In the genomic region with DNA sequence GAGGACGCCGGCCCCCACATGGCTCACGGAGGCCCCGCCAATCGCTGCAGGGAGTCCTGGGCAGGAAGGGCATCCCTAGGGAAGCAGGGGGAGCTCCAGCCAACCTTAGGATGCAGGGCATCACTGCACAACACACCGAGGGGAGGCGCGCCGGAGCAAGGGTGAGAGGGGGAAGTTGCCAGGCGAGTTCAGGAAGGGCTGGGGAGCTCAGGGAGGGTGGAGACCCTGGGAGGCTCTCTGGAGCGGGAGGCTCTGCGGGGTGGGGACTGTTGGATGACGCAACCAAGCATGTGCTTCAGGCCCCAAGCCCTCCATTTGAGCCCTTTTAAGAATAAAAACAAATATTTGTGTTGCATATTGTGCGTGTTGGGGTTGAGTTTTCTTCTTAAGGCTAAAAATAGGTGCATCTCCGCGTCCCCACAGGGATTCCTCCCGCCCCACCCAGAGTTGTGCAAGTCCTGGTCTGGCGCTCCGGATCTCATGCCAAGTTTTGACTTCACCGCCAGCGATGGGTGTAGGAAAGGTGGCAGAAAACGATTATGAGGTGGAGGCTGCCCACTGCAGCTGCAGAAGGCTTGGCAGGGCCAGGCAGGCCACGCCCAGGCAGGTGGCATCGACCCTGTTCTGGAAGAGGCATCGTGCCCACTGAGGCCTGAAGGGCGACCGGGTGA, we compare ENCODE assay signal across 9 cellular contexts.
A peak's percentile ranks its signal among the peaks of the same experiment; 100 is the strongest.
DNase-seq lines count a peak whose midpoint lies in the region; ATAC-seq and TF ChIP-seq lines count a peak whose summit lies in the region.
"Had no signal": no experiment of that assay in that cellular context is flagged by ENCODE, and none has a peak within 500 bp of the region (broad histone marks: within the 10 kb centered on the region; RNA-seq: fewer than 3 reads in every experiment).

No MANE protein-coding gene starts in this region.

- TF ChIP-seq CTCF in HCT116 (IDR thresholded peaks at IDR 0.05 in 2 of 3, conservative IDR thresholded peaks at IDR 0.05 in 1 of 3; ENCODE audit: borderline replicate concordance in 1 of 3, insufficient read depth in 1 of 3, low read depth in 2 of 3, low read length in 2 of 3) (peak; percentile 25 to 81 (median 33)), choroid plexus epithelial cell (conservative IDR thresholded peaks at IDR 0.05; ENCODE audit: low read depth, low read length) (no peak), psoas muscle (IDR thresholded peaks at IDR 0.05) (no peak)

- H3K79me1 ChIP-seq in mesendoderm (ENCODE audit: low read length) = no peaks in the 10 kb centered on the region

- no TSS peak for BruUV-seq in HCT116 (replicated peaks; lab: Mats Ljungman, UMichigan)

- H3K4me3 ChIP-seq in HCT116 (replicated peaks in 1 of 2; ENCODE audit: low read depth in 1 of 2, low read length in 2 of 2) (no peak overlapping the region), choroid plexus epithelial cell (ENCODE audit: low read depth, low read length) (no peak overlapping the region), psoas muscle (no peak overlapping the region), mesendoderm (ENCODE audit: low read length) (no peak overlapping the region)
- H3K4me3 ChIP-seq: transverse colon had no signal

- H2BK120ac ChIP-seq in mesendoderm (ENCODE audit: low read depth, low read length) = no peak overlapping the region

- CTCF ChIA-PET in HCT116 (lab: Charles Lee) = no interaction called here

- H2AFZ ChIP-seq in HCT116 (ENCODE audit: low read depth, low read length, poor library complexity, severe bottlenecking) = peak overlapping the region; percentile 35

- TF ChIP-seq POLR2A in HCT116 (IDR thresholded peaks at IDR 0.05; ENCODE audit: borderline replicate concordance, extremely low read depth, insufficient read depth, insufficient read length) = no peak

- H4K5ac ChIP-seq in mesendoderm (ENCODE audit: low read length) = no peak overlapping the region

- H3K79me2 ChIP-seq in HCT116 (ENCODE audit: insufficient read depth, low read length) = no peaks in the 10 kb centered on the region
- no peaks in the 10 kb centered on the region for H3K79me2 ChIP-seq in mesendoderm (ENCODE audit: control insufficient read depth, insufficient read depth, low read length)

- H3K27ac ChIP-seq in HCT116 (ENCODE audit: low read depth, low read length) (0 out of 2 replicates have a peak overlapping the region, but pooled peaks have one; percentile 22), psoas muscle (no peak overlapping the region), mesendoderm (ENCODE audit: low read depth, low read length) (no peak overlapping the region)
- H3K27ac ChIP-seq: transverse colon had no signal

- H3K9me2 ChIP-seq in HCT116 (ENCODE audit: insufficient read depth) = no peaks in the 10 kb centered on the region

- intact Hi-C loops in HCT116 (cut with micrococcal nuclease) (no loop called here), psoas muscle (cut with DNase I) (no loop called here)

- H3K27me3 ChIP-seq in HCT116 (ENCODE audit: insufficient read depth, low read length) (no peaks in the 10 kb centered on the region; the same call in 1 of the 2 replicates), psoas muscle (ENCODE audit: insufficient read depth in 3 of 3, low read length in 2 of 3) (peaks cover 0 to 16% (median 4%) of the 10 kb centered on the region in 3 donors), mesendoderm (ENCODE audit: insufficient read depth, low read length, poor library complexity) (no peaks in the 10 kb centered on the region)

- H3K4me1 ChIP-seq in HCT116 (ENCODE audit: control insufficient read depth in 1 of 2, insufficient read depth in 2 of 2, low read length in 2 of 2) (peaks cover 11 to 14% of the 10 kb centered on the region in 2 experiments), psoas muscle (peaks cover 10% of the 10 kb centered on the region), mesendoderm (ENCODE audit: control insufficient read depth, low read depth, low read length) (no peaks in the 10 kb centered on the region)
- H3K4me1 ChIP-seq: transverse colon had no signal

- 47 to 51% (median 49%) methylated on average over 27 of the region's 27 CpGs for WGBS in psoas muscle, 3 donors
- no CpG with 5 or more reads among the region's 27 CpGs for WGBS in mesendoderm (ENCODE audit: extremely low coverage, insufficient coverage, low lambda C conversion rate)

- H3K4ac ChIP-seq in mesendoderm (ENCODE audit: low read depth, low read length) = no peak overlapping the region

- no peak overlapping the region for H2BK5ac ChIP-seq in mesendoderm (ENCODE audit: low read length)

- DNase-seq in HCT116 (ENCODE audit: low read depth, low spot score) = no peak
- peak; percentile 43 for DNase-seq in NCI-H226
- DNase-seq in choroid plexus epithelial cell (ENCODE audit: low read depth) = peak; percentile 26
- peak; percentile 57 to 83 for DNase-seq in psoas muscle
- DNase-seq in mesendoderm = no peak
- DNase-seq in AG08396 (ENCODE audit: low spot score) = no peak
- no peak for DNase-seq in stimulated activated CD4-positive, alpha-beta T cell treated with anti-CD3 and anti-CD28 coated beads, Interleukin-4, amount 100 ng/mL, for 24 hours
- DNase-seq: transverse colon had no signal

- H3K4me2 ChIP-seq in HCT116 (ENCODE audit: low read length) (peak overlapping the region; percentile 41), mesendoderm (ENCODE audit: low read length) (no peak overlapping the region)

- no peak overlapping the region for H4K8ac ChIP-seq in mesendoderm (ENCODE audit: low read depth, low read length)

- H3K36me3 ChIP-seq in HCT116 (ENCODE audit: control insufficient read depth in 1 of 2, insufficient read depth in 2 of 2, low read length in 2 of 2) (no peaks in the 10 kb centered on the region), psoas muscle (ENCODE audit: insufficient read depth in 1 of 2, low read depth in 1 of 2) (no peaks in the 10 kb centered on the region), mesendoderm (ENCODE audit: control insufficient read depth, insufficient read depth, low read length) (no peaks in the 10 kb centered on the region)
- H3K36me3 ChIP-seq: transverse colon had no signal

- TF ChIP-seq RAD21 in HCT116 (IDR thresholded peaks at IDR 0.05; ENCODE audit: low read depth) = peak; percentile 55

- H3K9me3 ChIP-seq in HCT116 (ENCODE audit: control insufficient read depth in 1 of 2, insufficient read depth in 1 of 2, low read depth in 1 of 2, low read length in 2 of 2) (peaks cover 5 to 6% of the 10 kb centered on the region in 2 experiments; a peak in 1 of 4 replicates), psoas muscle (no peaks in the 10 kb centered on the region)
- H3K9me3 ChIP-seq: transverse colon had no signal

- no peaks in the 10 kb centered on the region for H4K20me1 ChIP-seq in HCT116 (ENCODE audit: insufficient read depth)

- H2AK5ac ChIP-seq in mesendoderm (ENCODE audit: low read length) = no peak overlapping the region

- POLR2A ChIA-PET in HCT116 (lab: Charles Lee) = no interaction called here

- ATAC-seq in HCT116 (peak; percentile 82), psoas muscle (peak; percentile 67 to 93 (median 83)), GM21423 (IDR thresholded peaks at IDR 0.05; ENCODE audit: unreplicated experiment) (no peak)

- RAD21 ChIA-PET in HCT116 (lab: Charles Lee; ENCODE audit: low non-redundant PET in 1 of 2, low total read pairs in 2 of 2, uncharacterized antibody in 2 of 2, unreplicated experiment in 2 of 2) = interaction anchor here in 1 of 2 experiments (0.6 kb wide), 1 partner anchor 94 kb away, joined by 3 read pairs; no protein-coding TSS in a partner anchor

- no peak overlapping the region for H3K9ac ChIP-seq in HCT116 (ENCODE audit: low read length)
- H3K9ac ChIP-seq in mesendoderm (ENCODE audit: low read length) = no peak overlapping the region

- H2BK15ac ChIP-seq in mesendoderm (replicated peaks; ENCODE audit: low read depth) = no peak overlapping the region

- no peak overlapping the region for H3K18ac ChIP-seq in mesendoderm (ENCODE audit: low read length)

- H3K56ac ChIP-seq in mesendoderm (ENCODE audit: low read length) = no peak overlapping the region

- no peak overlapping the region for H3K23ac ChIP-seq in mesendoderm (ENCODE audit: low read length)

TF ChIP-seq in HCT116, 20 proteins besides CTCF, POLR2A, EP300 and RAD21:
- no peak for TF ChIP-seq EZH2 (IDR thresholded peaks at IDR 0.05)
- no peak for TF ChIP-seq FOSL1 (IDR thresholded peaks at IDR 0.05; ENCODE audit: low read depth)
- TF ChIP-seq, protein P1, sequence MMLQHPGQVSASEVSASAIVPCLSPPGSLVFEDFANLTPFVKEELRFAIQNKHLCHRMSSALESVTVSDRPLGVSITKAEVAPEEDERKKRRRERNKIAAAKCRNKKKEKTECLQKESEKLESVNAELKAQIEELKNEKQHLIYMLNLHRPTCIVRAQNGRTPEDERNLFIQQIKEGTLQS (IDR thresholded peaks at IDR 0.05) = no peak
- TF ChIP-seq, protein P2, sequence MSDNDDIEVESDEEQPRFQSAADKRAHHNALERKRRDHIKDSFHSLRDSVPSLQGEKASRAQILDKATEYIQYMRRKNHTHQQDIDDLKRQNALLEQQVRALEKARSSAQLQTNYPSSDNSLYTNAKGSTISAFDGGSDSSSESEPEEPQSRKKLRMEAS (IDR thresholded peaks at IDR 0.05) = peak; percentile 42; the same call in 1 of the 2 replicates
- TF ChIP-seq ELF1 (IDR thresholded peaks at IDR 0.05; ENCODE audit: borderline replicate concordance, low read depth) = no peak

Comparison
In these comparisons a context has a peak if more than half of its experiments do, and no peak if none do; other contexts are left out.
1. DNase-seq: peak in NCI-H226 (single experiment), choroid plexus epithelial cell (single experiment) and psoas muscle (2 of 2); none in HCT116 (single experiment), mesendoderm (single experiment), AG08396 (single experiment) and stimulated activated CD4-positive, alpha-beta T cell treated with anti-CD3 and anti-CD28 coated beads, Interleukin-4, amount 100 ng/mL, for 24 hours (single experiment).
2. CTCF ChIP-seq: peak in HCT116 (3 of 3); none in choroid plexus epithelial cell (single experiment) and psoas muscle (single experiment).